16 cellular contexts compared by ENCODE assay signal in genomic region chr7:132290021-132290420, GRCh38.
"Had no signal": no experiment of that assay in that cellular context is flagged by ENCODE, and none has a peak within 500 bp of the region (broad histone marks: within the 10 kb centered on the region; RNA-seq: fewer than 3 reads in every experiment).

No MANE protein-coding gene starts in this region.

- H3K4me3 ChIP-seq: dorsolateral prefrontal cortex, heart left ventricle, stomach, thoracic aorta, transverse colon had no signal

- H3K27me3 ChIP-seq: dorsolateral prefrontal cortex, heart left ventricle, stomach, transverse colon had no signal

- H3K27ac ChIP-seq: dorsolateral prefrontal cortex, heart left ventricle, stomach, thoracic aorta, transverse colon had no signal

- DNase-seq: dorsolateral prefrontal cortex; effector CD8-positive, alpha-beta T cell; heart left ventricle; hippocampal formation; left colon; mammary epithelial cell; natural killer cell; right cardiac atrium; small intestine; stimulated activated CD4-positive, alpha-beta T cell treated with anti-CD3 and anti-CD28 coated beads, Interleukin-12 subunit alpha, Interleukin-12 subunit beta, amount 100 ng/mL, for 4 hours; stimulated activated naive CD4-positive, alpha-beta T cell; stomach; substantia nigra; transverse colon had no signal

- H3K4me1 ChIP-seq: stomach, transverse colon had no signal

- H3K36me3 ChIP-seq: heart left ventricle, stomach, thoracic aorta, transverse colon had no signal

- ATAC-seq: esophagus mucosa, heart left ventricle, left colon, right cardiac atrium had no signal

- H3K9me3 ChIP-seq: heart left ventricle, stomach, thoracic aorta, transverse colon had no signal
